In the genomic region with DNA sequence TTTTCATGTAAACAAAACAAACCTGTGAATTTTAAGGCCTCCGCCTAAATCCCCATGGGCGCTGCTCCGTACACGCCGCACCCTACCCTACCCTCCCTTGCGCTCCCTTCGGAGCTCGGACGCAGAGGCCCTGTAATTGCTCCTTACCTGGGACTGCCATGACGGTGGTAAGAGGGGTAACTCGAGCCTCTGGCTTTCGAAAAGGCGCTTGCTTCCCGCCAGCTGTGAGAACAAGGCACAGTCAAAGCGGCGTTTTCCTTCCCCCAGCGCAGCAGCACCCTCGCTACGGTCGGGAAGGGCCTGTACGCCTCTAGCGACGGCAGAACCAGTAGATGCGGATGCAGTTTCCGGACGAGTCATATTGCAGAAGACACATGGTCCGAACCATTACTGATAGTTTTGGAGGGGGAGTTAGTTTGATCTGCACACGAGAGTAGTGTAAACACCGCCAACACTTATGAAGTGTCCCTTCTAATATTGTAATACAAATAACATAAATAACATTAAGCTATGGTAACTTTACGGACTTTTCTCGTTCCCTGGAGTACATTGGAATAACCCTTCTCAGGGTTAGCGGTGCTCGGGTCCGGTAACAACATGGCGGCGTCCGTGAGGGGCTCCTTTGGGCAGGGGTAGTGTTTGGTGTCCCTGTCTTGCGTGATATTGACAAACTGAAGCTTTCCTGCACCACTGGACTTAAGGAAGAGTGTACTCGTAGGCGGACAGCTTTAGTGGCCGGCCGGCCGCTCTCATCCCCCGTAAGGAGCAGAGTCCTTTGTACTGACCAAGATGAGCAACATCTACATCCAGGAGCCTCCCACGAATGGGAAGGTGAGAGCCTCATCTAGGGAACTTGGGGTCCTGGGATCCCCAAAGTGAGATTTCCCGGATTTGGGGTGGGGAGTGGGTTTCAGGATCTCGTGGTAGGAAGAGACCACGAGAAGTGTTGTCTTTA, we compare ENCODE assay signal across 1 cellular context.
TF ChIP-seq lines count a peak whose summit lies in the region.

Gene CWC27 (plus strand): TSS at position 573 of the 955 bp plus-strand sequence. CDS start 217 bp downstream, at position 790.
Gene SREK1IP1 (minus strand): TSS at position 334 of the 955 bp plus-strand sequence. CDS start 174 bp downstream, at position 160.

TF ChIP-seq in GM12878, 131 proteins besides CTCF, POLR2A, EP300 and RAD21 (continued from another document and continues in another):
- TF ChIP-seq SREBF1 (IDR thresholded peaks at IDR 0.05; ENCODE audit: low read length) (peak; percentile 94), ZNF384 (IDR thresholded peaks at IDR 0.05; ENCODE audit: borderline replicate concordance, low read depth, low read length) (no peak), RB1 (IDR thresholded peaks at IDR 0.05; ENCODE audit: borderline replicate concordance) (peak; percentile 10; the same call in 1 of the 2 replicates), E2F8 (IDR thresholded peaks at IDR 0.05; ENCODE audit: low read depth, partially characterized antibody) (peak; percentile 64), HCFC1 (IDR thresholded peaks at IDR 0.05; ENCODE audit: low read length) (peak; percentile 82), ATF7 (IDR thresholded peaks at IDR 0.05; ENCODE audit: low read depth) (peak; percentile 100), SIX5 (IDR thresholded peaks at IDR 0.05; ENCODE audit: low read depth, low read length, severe bottlenecking) (peak; percentile 78), YY1 (IDR thresholded peaks at IDR 0.05; ENCODE audit: low read depth, low read length) (peak; percentile 98), ZNF274 (IDR thresholded peaks at IDR 0.05; ENCODE audit: insufficient read depth, insufficient read length) (no peak), CHD2 (IDR thresholded peaks at IDR 0.05; ENCODE audit: borderline replicate concordance, low read depth, low read length) (peak; percentile 49; the same call in 1 of the 2 replicates), IKZF1 (conservative IDR thresholded peaks at IDR 0.05) (peak; percentile 93), POU2F2 (IDR thresholded peaks at IDR 0.05; ENCODE audit: borderline replicate concordance, low read depth, low read length) (no peak; the same call in 2 of the 3 replicates), SUZ12 (IDR thresholded peaks at IDR 0.05; ENCODE audit: unreplicated experiment) (no peak), SMC3 (IDR thresholded peaks at IDR 0.05; ENCODE audit: borderline replicate concordance, low read length) (no peak), KLF5 (IDR thresholded peaks at IDR 0.05; ENCODE audit: partially characterized antibody) (peak; percentile 99), BRCA1 (IDR thresholded peaks at IDR 0.05; ENCODE audit: low read depth, low read length) (no peak), ESRRA (IDR thresholded peaks at IDR 0.05; ENCODE audit: low read length) (no peak), EZH2 (IDR thresholded peaks at IDR 0.05; ENCODE audit: borderline replicate concordance, control insufficient read depth, low read depth, low read length) (no peak), GABPA (IDR thresholded peaks at IDR 0.05; ENCODE audit: low read depth) (peak; percentile 88), EED (IDR thresholded peaks at IDR 0.05; ENCODE audit: low read depth) (peak; percentile 54), ZNF24 (IDR thresholded peaks at IDR 0.05) (peak; percentile 55; the same call in 1 of the 2 replicates), NRF1 (conservative IDR thresholded peaks at IDR 0.05; ENCODE audit: low read depth, low read length) (peak; percentile 7; the same call in 1 of the 2 replicates), HSF1 (IDR thresholded peaks at IDR 0.05; ENCODE audit: low read depth, low read length) (no peak), MTA2 (IDR thresholded peaks at IDR 0.05; ENCODE audit: low read depth) (0 out of 2 replicates have a peak, but pooled peaks have one; percentile 28)
- TF ChIP-seq, protein P1, sequence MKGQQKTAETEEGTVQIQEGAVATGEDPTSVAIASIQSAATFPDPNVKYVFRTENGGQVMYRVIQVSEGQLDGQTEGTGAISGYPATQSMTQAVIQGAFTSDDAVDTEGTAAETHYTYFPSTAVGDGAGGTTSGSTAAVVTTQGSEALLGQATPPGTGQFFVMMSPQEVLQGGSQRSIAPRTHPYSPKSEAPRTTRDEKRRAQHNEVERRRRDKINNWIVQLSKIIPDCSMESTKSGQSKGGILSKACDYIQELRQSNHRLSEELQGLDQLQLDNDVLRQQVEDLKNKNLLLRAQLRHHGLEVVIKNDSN (IDR thresholded peaks at IDR 0.05; ENCODE audit: borderline replicate concordance, extremely low read length, insufficient read depth, low read depth, low read length): no peak
- TF ChIP-seq, protein P2, sequence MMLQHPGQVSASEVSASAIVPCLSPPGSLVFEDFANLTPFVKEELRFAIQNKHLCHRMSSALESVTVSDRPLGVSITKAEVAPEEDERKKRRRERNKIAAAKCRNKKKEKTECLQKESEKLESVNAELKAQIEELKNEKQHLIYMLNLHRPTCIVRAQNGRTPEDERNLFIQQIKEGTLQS (IDR thresholded peaks at IDR 0.05; ENCODE audit: borderline replicate concordance, extremely low read depth, low read depth, low read length): no peak
- TF ChIP-seq, protein P3, sequence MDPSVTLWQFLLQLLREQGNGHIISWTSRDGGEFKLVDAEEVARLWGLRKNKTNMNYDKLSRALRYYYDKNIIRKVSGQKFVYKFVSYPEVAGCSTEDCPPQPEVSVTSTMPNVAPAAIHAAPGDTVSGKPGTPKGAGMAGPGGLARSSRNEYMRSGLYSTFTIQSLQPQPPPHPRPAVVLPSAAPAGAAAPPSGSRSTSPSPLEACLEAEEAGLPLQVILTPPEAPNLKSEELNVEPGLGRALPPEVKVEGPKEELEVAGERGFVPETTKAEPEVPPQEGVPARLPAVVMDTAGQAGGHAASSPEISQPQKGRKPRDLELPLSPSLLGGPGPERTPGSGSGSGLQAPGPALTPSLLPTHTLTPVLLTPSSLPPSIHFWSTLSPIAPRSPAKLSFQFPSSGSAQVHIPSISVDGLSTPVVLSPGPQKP (IDR thresholded peaks at IDR 0.05; ENCODE audit: low read depth, low read length): no peak
- TF ChIP-seq, protein P4, sequence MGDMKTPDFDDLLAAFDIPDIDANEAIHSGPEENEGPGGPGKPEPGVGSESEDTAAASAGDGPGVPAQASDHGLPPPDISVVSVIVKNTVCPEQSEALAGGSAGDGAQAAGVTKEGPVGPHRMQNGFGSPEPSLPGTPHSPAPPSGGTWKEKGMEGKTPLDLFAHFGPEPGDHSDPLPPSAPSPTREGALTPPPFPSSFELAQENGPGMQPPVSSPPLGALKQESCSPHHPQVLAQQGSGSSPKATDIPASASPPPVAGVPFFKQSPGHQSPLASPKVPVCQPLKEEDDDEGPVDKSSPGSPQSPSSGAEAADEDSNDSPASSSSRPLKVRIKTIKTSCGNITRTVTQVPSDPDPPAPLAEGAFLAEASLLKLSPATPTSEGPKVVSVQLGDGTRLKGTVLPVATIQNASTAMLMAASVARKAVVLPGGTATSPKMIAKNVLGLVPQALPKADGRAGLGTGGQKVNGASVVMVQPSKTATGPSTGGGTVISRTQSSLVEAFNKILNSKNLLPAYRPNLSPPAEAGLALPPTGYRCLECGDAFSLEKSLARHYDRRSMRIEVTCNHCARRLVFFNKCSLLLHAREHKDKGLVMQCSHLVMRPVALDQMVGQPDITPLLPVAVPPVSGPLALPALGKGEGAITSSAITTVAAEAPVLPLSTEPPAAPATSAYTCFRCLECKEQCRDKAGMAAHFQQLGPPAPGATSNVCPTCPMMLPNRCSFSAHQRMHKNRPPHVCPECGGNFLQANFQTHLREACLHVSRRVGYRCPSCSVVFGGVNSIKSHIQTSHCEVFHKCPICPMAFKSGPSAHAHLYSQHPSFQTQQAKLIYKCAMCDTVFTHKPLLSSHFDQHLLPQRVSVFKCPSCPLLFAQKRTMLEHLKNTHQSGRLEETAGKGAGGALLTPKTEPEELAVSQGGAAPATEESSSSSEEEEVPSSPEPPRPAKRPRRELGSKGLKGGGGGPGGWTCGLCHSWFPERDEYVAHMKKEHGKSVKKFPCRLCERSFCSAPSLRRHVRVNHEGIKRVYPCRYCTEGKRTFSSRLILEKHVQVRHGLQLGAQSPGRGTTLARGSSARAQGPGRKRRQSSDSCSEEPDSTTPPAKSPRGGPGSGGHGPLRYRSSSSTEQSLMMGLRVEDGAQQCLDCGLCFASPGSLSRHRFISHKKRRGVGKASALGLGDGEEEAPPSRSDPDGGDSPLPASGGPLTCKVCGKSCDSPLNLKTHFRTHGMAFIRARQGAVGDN (IDR thresholded peaks at IDR 0.05): no peak
- TF ChIP-seq, protein P5, sequence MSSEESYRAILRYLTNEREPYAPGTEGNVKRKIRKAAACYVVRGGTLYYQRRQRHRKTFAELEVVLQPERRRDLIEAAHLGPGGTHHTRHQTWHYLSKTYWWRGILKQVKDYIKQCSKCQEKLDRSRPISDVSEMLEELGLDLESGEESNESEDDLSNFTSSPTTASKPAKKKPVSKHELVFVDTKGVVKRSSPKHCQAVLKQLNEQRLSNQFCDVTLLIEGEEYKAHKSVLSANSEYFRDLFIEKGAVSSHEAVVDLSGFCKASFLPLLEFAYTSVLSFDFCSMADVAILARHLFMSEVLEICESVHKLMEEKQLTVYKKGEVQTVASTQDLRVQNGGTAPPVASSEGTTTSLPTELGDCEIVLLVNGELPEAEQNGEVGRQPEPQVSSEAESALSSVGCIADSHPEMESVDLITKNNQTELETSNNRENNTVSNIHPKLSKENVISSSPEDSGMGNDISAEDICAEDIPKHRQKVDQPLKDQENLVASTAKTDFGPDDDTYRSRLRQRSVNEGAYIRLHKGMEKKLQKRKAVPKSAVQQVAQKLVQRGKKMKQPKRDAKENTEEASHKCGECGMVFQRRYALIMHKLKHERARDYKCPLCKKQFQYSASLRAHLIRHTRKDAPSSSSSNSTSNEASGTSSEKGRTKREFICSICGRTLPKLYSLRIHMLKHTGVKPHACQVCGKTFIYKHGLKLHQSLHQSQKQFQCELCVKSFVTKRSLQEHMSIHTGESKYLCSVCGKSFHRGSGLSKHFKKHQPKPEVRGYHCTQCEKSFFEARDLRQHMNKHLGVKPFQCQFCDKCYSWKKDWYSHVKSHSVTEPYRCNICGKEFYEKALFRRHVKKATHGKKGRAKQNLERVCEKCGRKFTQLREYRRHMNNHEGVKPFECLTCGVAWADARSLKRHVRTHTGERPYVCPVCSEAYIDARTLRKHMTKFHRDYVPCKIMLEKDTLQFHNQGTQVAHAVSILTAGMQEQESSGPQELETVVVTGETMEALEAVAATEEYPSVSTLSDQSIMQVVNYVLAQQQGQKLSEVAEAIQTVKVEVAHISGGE (CRISPR knock-in tag; IDR thresholded peaks at IDR 0.05): peak; percentile 92
- TF ChIP-seq, protein P6, sequence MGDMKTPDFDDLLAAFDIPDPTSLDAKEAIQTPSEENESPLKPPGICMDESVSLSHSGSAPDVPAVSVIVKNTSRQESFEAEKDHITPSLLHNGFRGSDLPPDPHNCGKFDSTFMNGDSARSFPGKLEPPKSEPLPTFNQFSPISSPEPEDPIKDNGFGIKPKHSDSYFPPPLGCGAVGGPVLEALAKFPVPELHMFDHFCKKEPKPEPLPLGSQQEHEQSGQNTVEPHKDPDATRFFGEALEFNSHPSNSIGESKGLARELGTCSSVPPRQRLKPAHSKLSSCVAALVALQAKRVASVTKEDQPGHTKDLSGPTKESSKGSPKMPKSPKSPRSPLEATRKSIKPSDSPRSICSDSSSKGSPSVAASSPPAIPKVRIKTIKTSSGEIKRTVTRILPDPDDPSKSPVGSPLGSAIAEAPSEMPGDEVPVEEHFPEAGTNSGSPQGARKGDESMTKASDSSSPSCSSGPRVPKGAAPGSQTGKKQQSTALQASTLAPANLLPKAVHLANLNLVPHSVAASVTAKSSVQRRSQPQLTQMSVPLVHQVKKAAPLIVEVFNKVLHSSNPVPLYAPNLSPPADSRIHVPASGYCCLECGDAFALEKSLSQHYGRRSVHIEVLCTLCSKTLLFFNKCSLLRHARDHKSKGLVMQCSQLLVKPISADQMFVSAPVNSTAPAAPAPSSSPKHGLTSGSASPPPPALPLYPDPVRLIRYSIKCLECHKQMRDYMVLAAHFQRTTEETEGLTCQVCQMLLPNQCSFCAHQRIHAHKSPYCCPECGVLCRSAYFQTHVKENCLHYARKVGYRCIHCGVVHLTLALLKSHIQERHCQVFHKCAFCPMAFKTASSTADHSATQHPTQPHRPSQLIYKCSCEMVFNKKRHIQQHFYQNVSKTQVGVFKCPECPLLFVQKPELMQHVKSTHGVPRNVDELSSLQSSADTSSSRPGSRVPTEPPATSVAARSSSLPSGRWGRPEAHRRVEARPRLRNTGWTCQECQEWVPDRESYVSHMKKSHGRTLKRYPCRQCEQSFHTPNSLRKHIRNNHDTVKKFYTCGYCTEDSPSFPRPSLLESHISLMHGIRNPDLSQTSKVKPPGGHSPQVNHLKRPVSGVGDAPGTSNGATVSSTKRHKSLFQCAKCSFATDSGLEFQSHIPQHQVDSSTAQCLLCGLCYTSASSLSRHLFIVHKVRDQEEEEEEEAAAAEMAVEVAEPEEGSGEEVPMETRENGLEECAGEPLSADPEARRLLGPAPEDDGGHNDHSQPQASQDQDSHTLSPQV (IDR thresholded peaks at IDR 0.05): no peak
